23 cellular contexts compared by ENCODE assay signal in genomic region chr14:105258846-105259245, GRCh38. TPM values are rescaled to one million over a fixed set of nuclear protein-coding genes. Genes with fewer than 3 reads are reported as not detected.
DNase-seq lines count a peak whose midpoint lies in the region; ATAC-seq, FAIRE-seq and TF ChIP-seq lines count a peak whose summit lies in the region.
"Had no signal": no experiment of that assay in that cellular context is flagged by ENCODE, and none has a peak within 500 bp of the region (broad histone marks: within the 10 kb centered on the region; RNA-seq: fewer than 3 reads in every experiment).

No MANE protein-coding gene starts in this region.

- BruUV-seq in endothelial cell of umbilical vein (replicated peaks; lab: Mats Ljungman, UMichigan): no TSS peak

- H3K9ac ChIP-seq in endothelial cell of umbilical vein (replicated peaks; ENCODE audit: extremely low read depth, insufficient read depth, low read length): no peak overlapping the region

- no peak overlapping the region for H3K4me3 ChIP-seq in endothelial cell of umbilical vein (replicated peaks in 1 of 3; ENCODE audit: insufficient read depth in 1 of 3, low read depth in 1 of 3, low read length in 3 of 3)
- no peak overlapping the region for H3K4me3 ChIP-seq in small intestine (ENCODE audit: low read depth in 1 of 2, low read length in 2 of 2)
- H3K4me3 ChIP-seq: GM12878, suprapubic skin had no signal

- WGBS in small intestine, 3 donors: 60 to 84% (median 81%) methylated on average over 7 of the region's 7 CpGs

- H3K27ac ChIP-seq in endothelial cell of umbilical vein (ENCODE audit: insufficient read depth, low read depth, low read length) (no peak overlapping the region), small intestine (ENCODE audit: low read depth in 1 of 2, low read length in 1 of 2) (no peak overlapping the region)
- H3K27ac ChIP-seq: epithelial cell of prostate, suprapubic skin had no signal

- no peaks in the 10 kb centered on the region for H3K9me3 ChIP-seq in endothelial cell of umbilical vein (replicated peaks; ENCODE audit: control insufficient read depth, insufficient read depth, low read length)
- no peaks in the 10 kb centered on the region for H3K9me3 ChIP-seq in small intestine (ENCODE audit: control insufficient read depth, low read depth)
- H3K9me3 ChIP-seq: suprapubic skin had no signal

- FAIRE-seq in endothelial cell of umbilical vein (lab: Jason Lieb, UNC) (peak; percentile 12), small intestine (lab: Jason Lieb, UNC) (no peak)
- FAIRE-seq: D721Med, frontal cortex, GM12878 had no signal

- dilution Hi-C loops in endothelial cell of umbilical vein (cut with MboI; ENCODE audit: extremely low pct_ligation_motif_present, low sequenced_read_pairs): no loop called here

- POLR2A ChIA-PET in endothelial cell of umbilical vein (lab: Charles Lee): no interaction called here

- H3K36me3 ChIP-seq in endothelial cell of umbilical vein (ENCODE audit: control insufficient read depth in 2 of 2, extremely low read depth in 1 of 2, insufficient read depth in 2 of 2, low read length in 2 of 2): no peaks in the 10 kb centered on the region
- H3K36me3 ChIP-seq in small intestine (ENCODE audit: control insufficient read depth in 2 of 2, insufficient read depth in 2 of 2, low read length in 2 of 2): no peaks in the 10 kb centered on the region

- H4K20me1 ChIP-seq in endothelial cell of umbilical vein (replicated peaks; ENCODE audit: control insufficient read depth, extremely low read depth, insufficient read depth, low read length): no peaks in the 10 kb centered on the region

- no peak for ATAC-seq in HG02981 (IDR thresholded peaks at IDR 0.05; ENCODE audit: unreplicated experiment)
- ATAC-seq: activated naive CD8-positive, alpha-beta T cell treated with anti-CD3 and anti-CD28 coated beads, Interleukin-2, amount 50 U/mL, for 24 hours; GM12878; sciatic nerve had no signal

- intact Hi-C loops in endothelial cell of umbilical vein (cut with micrococcal nuclease): loop anchor here (10.0 kb wide), 1 partner anchor 54 kb away; no protein-coding TSS in a partner anchor

- TF ChIP-seq CTCF in endothelial cell of umbilical vein (IDR thresholded peaks at IDR 0.05; ENCODE audit: extremely low read depth in 1 of 2, insufficient read depth in 1 of 2, low read depth in 1 of 2, low read length in 2 of 2): no peak

- no peaks in the 10 kb centered on the region for H3K9me1 ChIP-seq in endothelial cell of umbilical vein (replicated peaks; ENCODE audit: control insufficient read depth, extremely low read depth, insufficient read depth, low read length)

- H3K4me2 ChIP-seq in endothelial cell of umbilical vein (ENCODE audit: insufficient read depth, low read length): no peak overlapping the region

- H2AFZ ChIP-seq in endothelial cell of umbilical vein (ENCODE audit: low read depth, low read length): no peak overlapping the region

- DNase-seq in NCI-H2029 (lab: John Stamatoyannopoulos, UW) (peak; percentile 20), NCI-H2029 treated with DMSO at 0.1 percent for 48 hours (lab: John Stamatoyannopoulos, UW) (no peak), NCI-H69 (lab: John Stamatoyannopoulos, UW) (peak; percentile 54), endothelial cell of umbilical vein (ENCODE audit: low read depth, low spot score) (no peak), small intestine (peak; percentile 41), HUDEP-2 (lab: John Stamatoyannopoulos, UW; ENCODE audit: unreplicated experiment in 76 of 76) (no peak), ecto neural progenitor cell (ENCODE audit: low spot score) (no peak)
- DNase-seq: activated CD4-positive, alpha-beta T cell treated with anti-CD3 and anti-CD28 coated beads, Interleukin-2, amount 50 U/mL, for 1 hour; activated CD8-positive, alpha-beta memory T cell treated with anti-CD3 and anti-CD28 coated beads, Interleukin-2, amount 50 U/mL, for 4 hours; activated naive CD8-positive, alpha-beta T cell treated with anti-CD3 and anti-CD28 coated beads, Interleukin-2, amount 50 U/mL, for 24 hours; C1 segment of cervical spinal cord; NCI-H1436 treated with DMSO at 0.1 percent for 48 hours; NCI-H524 treated with DMSO at 0.1 percent for 48 hours; posterior cingulate gyrus; SIG-M5; T-helper 1 cell had no signal

- CTCF ChIA-PET in endothelial cell of umbilical vein (lab: Charles Lee): interaction anchor here (1.2 to 2.2 kb wide), 4 partner anchors 12 to 169 kb away, joined by 3 to 6 read pairs (median 4); partner anchors contain the start of gene JAG2

- H3K79me2 ChIP-seq in endothelial cell of umbilical vein (ENCODE audit: control insufficient read depth, insufficient read depth, low read length): no peaks in the 10 kb centered on the region

- H3K4me1 ChIP-seq in endothelial cell of umbilical vein (ENCODE audit: control insufficient read depth, extremely low read depth, insufficient read depth, low read length) (no peaks in the 10 kb centered on the region), small intestine (ENCODE audit: control insufficient read depth in 2 of 2, insufficient read depth in 1 of 2, low read depth in 1 of 2, low read length in 1 of 2) (peaks cover 0 to 3% of the 10 kb centered on the region in 2 donors)
- H3K4me1 ChIP-seq: suprapubic skin had no signal

- no peaks in the 10 kb centered on the region for H3K27me3 ChIP-seq in endothelial cell of umbilical vein (ENCODE audit: control insufficient read depth in 2 of 2, insufficient read depth in 2 of 2, low read length in 2 of 2)
- H3K27me3 ChIP-seq in small intestine (ENCODE audit: control insufficient read depth in 2 of 2, insufficient read depth in 2 of 2, low read length in 2 of 2): no peaks in the 10 kb centered on the region
- H3K27me3 ChIP-seq: suprapubic skin had no signal

- no peak for TF ChIP-seq POLR2A in endothelial cell of umbilical vein (IDR thresholded peaks at IDR 0.05; ENCODE audit: low read depth, low read length)

TF ChIP-seq in endothelial cell of umbilical vein, 7 proteins besides CTCF, POLR2A, EP300 and RAD21:
- TF ChIP-seq MYC (IDR thresholded peaks at IDR 0.05; ENCODE audit: low read depth, low read length): no peak
- no peak for TF ChIP-seq JUN (IDR thresholded peaks at IDR 0.05; ENCODE audit: borderline replicate concordance, insufficient read depth, insufficient read length, low read depth)
- TF ChIP-seq FOS (IDR thresholded peaks at IDR 0.05; ENCODE audit: borderline replicate concordance, insufficient read depth, low read length): no peak
- no peak for TF ChIP-seq GATA2 (IDR thresholded peaks at IDR 0.05; ENCODE audit: insufficient read depth, insufficient read length, low read depth, low read length)
TF ChIP-seq in endothelial cell of umbilical vein: peak in this region for 0.

RNA-seq across cellular contexts. Expression of gene BTBD6, which starts 10.5 kb away (rescaled TPM):
- total RNA-seq in endothelial cell of umbilical vein: 57.7 and 63.1 TPM in 2 replicates
- polyA plus RNA-seq in endothelial cell of umbilical vein: 63.1 and 65.0 TPM in 2 replicates
- 51.6 and 57.9 TPM in 2 replicates for polyA plus RNA-seq in endothelial cell of umbilical vein (2011; cell fraction: cytosol; rRNA removed)
- polyA plus RNA-seq in endothelial cell of umbilical vein (2011; cell fraction: nucleus; rRNA removed): 111 and 113 TPM in 2 replicates
- 38.8 and 47.5 TPM in 2 replicates for polyA plus RNA-seq in endothelial cell of umbilical vein (2012)
- 43.1 and 43.3 TPM in 2 replicates for polyA minus RNA-seq in endothelial cell of umbilical vein
- 27.3 TPM for polyA minus RNA-seq in endothelial cell of umbilical vein (2011; cell fraction: cytosol; rRNA and poly(A)+ RNA removed)
- 12.7 and 14.1 TPM in 2 replicates for polyA minus RNA-seq in endothelial cell of umbilical vein (2011; cell fraction: nucleus; rRNA and poly(A)+ RNA removed)
- 10 to 100 TPM; 40.6 to 84.1 (median 58.9) TPM for polyA plus RNA-seq in small intestine

RNA-seq across cellular contexts. Expression of gene BRF1, which starts 42.0 kb away (rescaled TPM):
- total RNA-seq in endothelial cell of umbilical vein: 37.9 and 47.2 TPM in 2 replicates
- polyA plus RNA-seq in endothelial cell of umbilical vein (18.6 and 19.0 TPM in 2 replicates), small intestine (10 to 100 TPM; 18.4 to 28.0 (median 20.3) TPM)
- 9.4 and 13.0 TPM in 2 replicates for polyA plus RNA-seq in endothelial cell of umbilical vein (2011; cell fraction: cytosol; rRNA removed)
- 40.7 and 43.6 TPM in 2 replicates for polyA plus RNA-seq in endothelial cell of umbilical vein (2011; cell fraction: nucleus; rRNA removed)
- 14.4 and 15.7 TPM in 2 replicates for polyA plus RNA-seq in endothelial cell of umbilical vein (2012)
- polyA minus RNA-seq in endothelial cell of umbilical vein: 24.1 and 26.7 TPM in 2 replicates
- 14.3 TPM for polyA minus RNA-seq in endothelial cell of umbilical vein (2011; cell fraction: cytosol; rRNA and poly(A)+ RNA removed)
- 39.8 and 59.1 TPM in 2 replicates for polyA minus RNA-seq in endothelial cell of umbilical vein (2011; cell fraction: nucleus; rRNA and poly(A)+ RNA removed)

RNA-seq across cellular contexts. Expression of gene PACS2, which starts 55.7 kb away (rescaled TPM):
- total RNA-seq in endothelial cell of umbilical vein: 80.1 and 86.3 TPM in 2 replicates
- polyA plus RNA-seq in endothelial cell of umbilical vein: 52.6 and 52.7 TPM in 2 replicates
- polyA plus RNA-seq in endothelial cell of umbilical vein (2011; cell fraction: cytosol; rRNA removed): 31.1 and 47.8 TPM in 2 replicates
- polyA plus RNA-seq in endothelial cell of umbilical vein (2011; cell fraction: nucleus; rRNA removed): 192 and 247 TPM in 2 replicates
- polyA plus RNA-seq in endothelial cell of umbilical vein (2012): 36.5 and 56.0 TPM in 2 replicates
- 36.0 and 66.4 TPM in 2 replicates for polyA minus RNA-seq in endothelial cell of umbilical vein
- 14.6 TPM for polyA minus RNA-seq in endothelial cell of umbilical vein (2011; cell fraction: cytosol; rRNA and poly(A)+ RNA removed)
- polyA minus RNA-seq in endothelial cell of umbilical vein (2011; cell fraction: nucleus; rRNA and poly(A)+ RNA removed): 53.1 and 93.3 TPM in 2 replicates
- 10 to 100 TPM; 35.4 to 45.6 (median 44.1) TPM for polyA plus RNA-seq in small intestine

Comparison
In these comparisons a context has a peak if more than half of its experiments do, and no peak if none do; other contexts are left out.
1. DNase-seq: peak in NCI-H2029 (single experiment), NCI-H69 (single experiment) and small intestine (single experiment); none in NCI-H2029 treated with DMSO at 0.1 percent for 48 hours (single experiment), endothelial cell of umbilical vein (single experiment), HUDEP-2 (0 of 76) and ecto neural progenitor cell (single experiment).